ENCODE assay signal across 11 cellular contexts in the genomic region with DNA sequence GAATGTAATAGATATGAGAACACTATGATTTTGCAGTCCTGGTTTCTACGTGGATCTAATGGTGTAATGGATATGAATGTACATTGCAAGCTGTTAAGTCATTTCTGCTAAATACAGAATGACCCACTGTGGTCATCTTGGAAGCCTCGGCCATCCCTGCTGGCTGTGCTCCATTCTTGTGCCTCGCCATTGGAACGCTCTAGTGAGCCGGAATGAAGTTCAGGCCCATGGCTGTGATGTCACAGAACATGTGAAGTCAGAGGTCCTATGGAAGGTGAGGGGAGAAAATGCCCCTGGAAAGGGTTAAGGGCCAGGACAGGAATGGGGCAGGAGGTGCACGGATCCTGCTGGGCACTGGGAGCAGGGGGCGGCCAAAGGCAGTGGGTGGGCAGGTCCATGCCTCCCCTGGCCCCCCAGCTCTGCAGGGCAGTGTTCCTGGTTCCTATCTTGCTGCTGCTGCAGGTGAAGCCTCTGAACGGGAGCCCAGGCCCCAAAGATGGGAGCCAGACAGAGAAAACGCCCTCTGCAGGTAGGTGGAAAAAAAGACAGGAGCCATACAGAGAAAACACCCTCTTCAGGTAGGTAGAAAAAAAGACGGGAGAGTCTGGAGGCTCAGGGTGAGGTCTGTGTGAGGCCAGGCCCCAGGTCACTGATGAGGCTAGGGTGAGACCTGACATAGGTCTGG. TPM values are rescaled to one million over a fixed set of nuclear protein-coding genes. Genes with fewer than 3 reads are reported as not detected.
DNase-seq lines count a peak whose midpoint lies in the region; ATAC-seq, FAIRE-seq and TF ChIP-seq lines count a peak whose summit lies in the region.
"Had no signal": no experiment of that assay in that cellular context is flagged by ENCODE, and none has a peak within 500 bp of the region (broad histone marks: within the 10 kb centered on the region; RNA-seq: fewer than 3 reads in every experiment).

A gene (plus strand): TSS at position 259 of the 685 bp plus-strand sequence. CDS start 138 bp downstream, at position 397.

- peak; percentile 30 for TF ChIP-seq CTCF in HepG2 (CRISPR knock-in tag; IDR thresholded peaks at IDR 0.05)

- H3K36me3 ChIP-seq in HepG2 (replicated peaks in 1 of 2; ENCODE audit: control insufficient read depth in 1 of 2, insufficient read depth in 2 of 2, low read length in 2 of 2): no peaks in the 10 kb centered on the region

- no peak for FAIRE-seq in HepG2 (lab: Jason Lieb, UNC)
- FAIRE-seq: colon had no signal

- 34% methylated on average over 8 of the region's 10 CpGs for WGBS in HepG2 (ENCODE audit: low lambda C conversion rate)

- TF ChIP-seq POLR2A in HepG2 (IDR thresholded peaks at IDR 0.05; ENCODE audit: insufficient read depth in 1 of 2, low read depth in 2 of 2, low read length in 2 of 2): no peak

- no TSS peak for BruUV-seq in HepG2 (replicated peaks; lab: Mats Ljungman, UMichigan)

- no peak within 1 kb of the TSS for H3K9ac ChIP-seq in HepG2 (ENCODE audit: insufficient read depth, low read depth, low read length)

- H3K9me3 ChIP-seq in HepG2 (ENCODE audit: low read length): no peaks in the 10 kb centered on the region

- CTCF ChIA-PET in HepG2 (lab: Yijun Ruan, JAX; ENCODE audit: low intra/inter-chr PET ratio, low total read pairs): no interaction called here

- H3K27ac ChIP-seq in HepG2 (ENCODE audit: extremely low read length, insufficient read depth, low read length): no peak within 1 kb of the TSS

- ATAC-seq in GM21360 (IDR thresholded peaks at IDR 0.05; ENCODE audit: unreplicated experiment): peak; percentile 57
- ATAC-seq in SK-N-SH treated with all-trans-retinoic acid at 6 μM for 48 hours: peak; percentile 31
- ATAC-seq in HepG2: peak; percentile 76
- ATAC-seq in HG03025 (IDR thresholded peaks at IDR 0.05; ENCODE audit: low FRiP score, unreplicated experiment): no peak
- ATAC-seq in GM19023 (IDR thresholded peaks at IDR 0.05; ENCODE audit: unreplicated experiment): no peak

- no peak within 1 kb of the TSS for H2AFZ ChIP-seq in HepG2 (ENCODE audit: low read length)

- peaks cover 3 to 18% of the 10 kb centered on the region in 2 experiments; a peak in 2 of 5 replicates for H3K27me3 ChIP-seq in HepG2 (ENCODE audit: control insufficient read depth in 1 of 2, insufficient read depth in 2 of 2, low read length in 2 of 2)

- POLR2A ChIA-PET in HepG2 (lab: Yijun Ruan, JAX): no interaction called here

- in situ Hi-C loops in HepG2 (cut with HindIII; ENCODE audit: extremely low pct_ligation_motif_present, low pct_unique_long_range_greater_than_20kb): no loop called here

- no peaks in the 10 kb centered on the region for H4K20me1 ChIP-seq in HepG2 (ENCODE audit: insufficient read depth, low read length)

- no peaks in the 10 kb centered on the region for H3K4me1 ChIP-seq in HepG2 (ENCODE audit: insufficient read depth, low read length)

- DNase-seq in ELF-1 (ENCODE audit: low read depth, low spot score): peak; percentile 76
- peak; percentile 13 for DNase-seq in HepG2 (ENCODE audit: low spot score)
- DNase-seq in NOMO-1 (lab: John Stamatoyannopoulos, UW; ENCODE audit: unreplicated experiment in 2 of 2): no peak
- no peak for DNase-seq in activated gamma-delta T cell (lab: John Stamatoyannopoulos, UW)
- DNase-seq: activated CD8-positive, alpha-beta memory T cell treated with anti-CD3 and anti-CD28 coated beads, Interleukin-2, amount 50 U/mL, for 4 hours had no signal

- H3K4me2 ChIP-seq in HepG2 (ENCODE audit: low read depth, low read length): no peak within 1 kb of the TSS

- no peak within 1 kb of the TSS for H3K4me3 ChIP-seq in HepG2 (replicated peaks in 1 of 3; ENCODE audit: insufficient read depth in 1 of 3, low read depth in 2 of 3, low read length in 3 of 3)

- TF ChIP-seq RAD21 in HepG2 (CRISPR knock-in tag; IDR thresholded peaks at IDR 0.05): no peak

- TF ChIP-seq EP300 in HepG2 (IDR thresholded peaks at IDR 0.05; ENCODE audit: low read depth in 2 of 2, low read length in 2 of 2): no peak
- no peak for TF ChIP-seq EP300 in HepG2 (CRISPR knock-in tag; IDR thresholded peaks at IDR 0.05; ENCODE audit: borderline replicate concordance)

- intact Hi-C loops in HepG2 (cut with micrococcal nuclease; ENCODE audit: unreplicated experiment): no loop called here

- H3K79me2 ChIP-seq in HepG2 (ENCODE audit: insufficient read depth, low read length): no peaks in the 10 kb centered on the region

TF ChIP-seq in SK-N-SH treated with all-trans-retinoic acid at 6 μM for 48 hours, 23 proteins besides CTCF, POLR2A, EP300 and RAD21:
- TF ChIP-seq, protein P1, sequence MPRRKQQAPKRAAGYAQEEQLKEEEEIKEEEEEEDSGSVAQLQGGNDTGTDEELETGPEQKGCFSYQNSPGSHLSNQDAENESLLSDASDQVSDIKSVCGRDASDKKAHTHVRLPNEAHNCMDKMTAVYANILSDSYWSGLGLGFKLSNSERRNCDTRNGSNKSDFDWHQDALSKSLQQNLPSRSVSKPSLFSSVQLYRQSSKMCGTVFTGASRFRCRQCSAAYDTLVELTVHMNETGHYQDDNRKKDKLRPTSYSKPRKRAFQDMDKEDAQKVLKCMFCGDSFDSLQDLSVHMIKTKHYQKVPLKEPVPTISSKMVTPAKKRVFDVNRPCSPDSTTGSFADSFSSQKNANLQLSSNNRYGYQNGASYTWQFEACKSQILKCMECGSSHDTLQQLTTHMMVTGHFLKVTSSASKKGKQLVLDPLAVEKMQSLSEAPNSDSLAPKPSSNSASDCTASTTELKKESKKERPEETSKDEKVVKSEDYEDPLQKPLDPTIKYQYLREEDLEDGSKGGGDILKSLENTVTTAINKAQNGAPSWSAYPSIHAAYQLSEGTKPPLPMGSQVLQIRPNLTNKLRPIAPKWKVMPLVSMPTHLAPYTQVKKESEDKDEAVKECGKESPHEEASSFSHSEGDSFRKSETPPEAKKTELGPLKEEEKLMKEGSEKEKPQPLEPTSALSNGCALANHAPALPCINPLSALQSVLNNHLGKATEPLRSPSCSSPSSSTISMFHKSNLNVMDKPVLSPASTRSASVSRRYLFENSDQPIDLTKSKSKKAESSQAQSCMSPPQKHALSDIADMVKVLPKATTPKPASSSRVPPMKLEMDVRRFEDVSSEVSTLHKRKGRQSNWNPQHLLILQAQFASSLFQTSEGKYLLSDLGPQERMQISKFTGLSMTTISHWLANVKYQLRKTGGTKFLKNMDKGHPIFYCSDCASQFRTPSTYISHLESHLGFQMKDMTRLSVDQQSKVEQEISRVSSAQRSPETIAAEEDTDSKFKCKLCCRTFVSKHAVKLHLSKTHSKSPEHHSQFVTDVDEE (CRISPR knock-in tag; IDR thresholded peaks at IDR 0.05): no peak
- TF ChIP-seq ZNF70 (CRISPR knock-in tag; IDR thresholded peaks at IDR 0.05) (no peak), ESRRG (CRISPR knock-in tag; IDR thresholded peaks at IDR 0.05) (no peak), TOX (CRISPR knock-in tag; IDR thresholded peaks at IDR 0.05; ENCODE audit: borderline replicate concordance) (no peak)

TF ChIP-seq in HepG2, 621 proteins besides CTCF, POLR2A, EP300 and RAD21:
- TF ChIP-seq KDM3A (CRISPR knock-in tag; IDR thresholded peaks at IDR 0.05; ENCODE audit: low read depth) (no peak), ZNF619 (CRISPR knock-in tag; IDR thresholded peaks at IDR 0.05) (no peak)

RNA-seq across cellular contexts. Expression of the gene that starts here (rescaled TPM):
- not detected in 2 replicates for total RNA-seq in HepG2 (2016; rRNA removed; fragmentation: Illumina TruSeq; extraction: Trizol)
- total RNA-seq in HepG2 (2016; cell fraction: cytosol; rRNA removed; fragmentation: Illumina TruSeq; extraction: Trizol; ENCODE audit: low read depth): not detected in 2 replicates
- total RNA-seq in HepG2 (2016; cell fraction: insoluble cytoplasmic fraction; rRNA removed; fragmentation: Illumina TruSeq; extraction: Trizol): not detected in 2 replicates
- total RNA-seq in HepG2 (2016; cell fraction: membrane; rRNA removed; fragmentation: Illumina TruSeq; extraction: Trizol): not detected in 2 replicates
- not detected in 2 replicates for total RNA-seq in HepG2 (2016; cell fraction: nucleus; rRNA removed; fragmentation: Illumina TruSeq; extraction: Trizol)
- polyA plus RNA-seq in HepG2 (2011; rRNA removed): not detected in 2 replicates
- polyA plus RNA-seq in HepG2 (2011; cell fraction: cytosol; rRNA removed): not detected in 2 replicates
- not detected in 2 replicates for polyA plus RNA-seq in HepG2 (2011; cell fraction: nucleus; rRNA removed)
- polyA plus RNA-seq in HepG2 (2012): not detected in 2 replicates
- not detected in 2 replicates for polyA plus RNA-seq in HepG2 (2016; cell fraction: cytosol; fragmentation: Illumina TruSeq; extraction: Trizol; ENCODE audit: low read depth)
- polyA plus RNA-seq in HepG2 (2016; cell fraction: insoluble cytoplasmic fraction; fragmentation: Illumina TruSeq; extraction: Trizol; ENCODE audit: low read depth): not detected in 2 replicates
- not detected in 2 replicates for polyA plus RNA-seq in HepG2 (2016; cell fraction: membrane; fragmentation: Illumina TruSeq; extraction: Trizol; ENCODE audit: low read depth)
- polyA plus RNA-seq in HepG2 (2016; cell fraction: nucleus; fragmentation: Illumina TruSeq; extraction: Trizol; ENCODE audit: insufficient read depth, low read depth): not detected in 2 replicates
- not detected in 2 replicates for polyA minus RNA-seq in HepG2 (2011; rRNA and poly(A)+ RNA removed; ENCODE audit: low replicate concordance)
- polyA minus RNA-seq in HepG2 (2011; cell fraction: cytosol; rRNA and poly(A)+ RNA removed): not detected in 2 replicates
- polyA minus RNA-seq in HepG2 (2011; cell fraction: nucleus; rRNA and poly(A)+ RNA removed): not detected in 2 replicates
- total RNA-seq: RPMI7951 had no signal

Comparison
In these comparisons a context has a peak if more than half of its experiments do, and no peak if none do; other contexts are left out.
1. Peak in DNase-seq and ATAC-seq in HepG2; RNA of the gene not detected or under 1 TPM.
2. ATAC-seq: peak in GM21360 (single experiment) and SK-N-SH treated with all-trans-retinoic acid at 6 μM for 48 hours (single experiment); none in HG03025 (single experiment) and GM19023 (single experiment).